Comparison of ENCODE assay signal across 25 cellular contexts in genomic region chr3:195212749-195213085, GRCh38. TPM values are rescaled to one million over a fixed set of nuclear protein-coding genes. Genes with fewer than 3 reads are reported as not detected.
DNase-seq lines count a peak whose midpoint lies in the region; ATAC-seq, FAIRE-seq and TF ChIP-seq lines count a peak whose summit lies in the region.
"Had no signal": no experiment of that assay in that cellular context is flagged by ENCODE, and none has a peak within 500 bp of the region (broad histone marks: within the 10 kb centered on the region; RNA-seq: fewer than 3 reads in every experiment).

No MANE protein-coding gene starts in this region.

- POLR2A ChIA-PET in K562 (lab: Yijun Ruan, JAX), result interaction anchor here (0.9 to 1.2 kb wide), 3 partner anchors 9 to 14 kb away, joined by 3 to 4 read pairs (median 4); no protein-coding TSS in a partner anchor

- FAIRE-seq in K562 (lab: Jason Lieb, UNC), result no peak
- FAIRE-seq: GM12891 had no signal

- H3K79me2 ChIP-seq in K562 (ENCODE audit: control insufficient read depth, insufficient read depth, low read length), result peaks cover 24% of the 10 kb centered on the region

- H3K23ac ChIP-seq in neuronal stem cell (ENCODE audit: low read depth, low read length, poor library complexity), result no peak overlapping the region

- intact Hi-C loops in K562 (cut with micrococcal nuclease), result no loop called here
- intact Hi-C loops in uterus (cut with DNase I; ENCODE audit: low total_unique reads), result no loop called here

- no peak overlapping the region for H4K8ac ChIP-seq in neuronal stem cell (ENCODE audit: low read depth, low read length)

- H3K4me1 Mint-ChIP-seq in endothelial cell (ENCODE audit: unreplicated experiment), result peaks cover 32% of the 10 kb centered on the region

- no peak overlapping the region for H3K4ac ChIP-seq in neuronal stem cell (ENCODE audit: low read length)

- no peak overlapping the region for H2AK5ac ChIP-seq in neuronal stem cell (ENCODE audit: low read depth, low read length)

- H3K4me3 Mint-ChIP-seq in endothelial cell (ENCODE audit: unreplicated experiment), result peak overlapping the region; percentile 25
- H3K4me3 Mint-ChIP-seq: B cell; CD8-positive, alpha-beta T cell had no signal

- H4K91ac ChIP-seq in neuronal stem cell (ENCODE audit: low read depth, low read length, poor library complexity), result no peak overlapping the region

- no peak for TF ChIP-seq EP300 in K562 (IDR thresholded peaks at IDR 0.05; ENCODE audit: low read length)

- H3K36me3 Mint-ChIP-seq in endothelial cell (ENCODE audit: low read depth, unreplicated experiment), result peaks cover 19% of the 10 kb centered on the region
- H3K36me3 Mint-ChIP-seq: CD8-positive, alpha-beta T cell had no signal

- no TSS peak for BruUV-seq in K562 (replicated peaks; lab: Mats Ljungman, UMichigan)

- CTCF ChIA-PET in K562 (lab: Yijun Ruan, JAX; ENCODE audit: low intra/inter-chr PET ratio), result no interaction called here

- H3K79me1 ChIP-seq in neuronal stem cell (ENCODE audit: low read depth, low read length), result peaks cover 13% of the 10 kb centered on the region

- TF ChIP-seq POLR2A in K562 (conservative IDR thresholded peaks at IDR 0.05) (no peak), uterus (IDR thresholded peaks at IDR 0.05) (no peak)

- H3K27me3 Mint-ChIP-seq in endothelial cell (ENCODE audit: unreplicated experiment), result peaks cover 7% of the 10 kb centered on the region
- H3K27me3 Mint-ChIP-seq: B cell, IgD-negative memory B cell had no signal

- H3K27me3 ChIP-seq in K562 (ENCODE audit: control insufficient read depth in 2 of 2, insufficient read depth in 2 of 2, low read length in 2 of 2) (no peaks in the 10 kb centered on the region), neuronal stem cell (ENCODE audit: control insufficient read depth in 3 of 3, insufficient read depth in 3 of 3, low read depth in 1 of 3, low read length in 3 of 3) (no peaks in the 10 kb centered on the region), uterus (no peaks in the 10 kb centered on the region)

- no peak overlapping the region for H3K27ac ChIP-seq in K562 (ENCODE audit: extremely low read depth, low read depth, low read length)
- H3K27ac ChIP-seq in neuronal stem cell (replicated peaks; ENCODE audit: low read length), result no peak overlapping the region
- H3K27ac ChIP-seq in uterus, result peak overlapping the region; percentile 93 to 95
- H3K27ac ChIP-seq: C4-2B had no signal

- peak overlapping the region; percentile 12 for H3K14ac ChIP-seq in neuronal stem cell (ENCODE audit: low read length)

- no peak overlapping the region for H2BK12ac ChIP-seq in neuronal stem cell (ENCODE audit: low read length)

- no peak for ATAC-seq in K562
- ATAC-seq: CD8-positive, alpha-beta T cell; Panc1 had no signal

- no peak overlapping the region for H3K18ac ChIP-seq in neuronal stem cell (ENCODE audit: low read length)

- H3K9ac ChIP-seq in K562 (ENCODE audit: insufficient read depth in 1 of 2, low read depth in 2 of 2, low read length in 2 of 2) (no peak overlapping the region), neuronal stem cell (ENCODE audit: low read depth, low read length, poor library complexity) (no peak overlapping the region)

- H3K27ac Mint-ChIP-seq in endothelial cell (ENCODE audit: unreplicated experiment), result peak overlapping the region; percentile 42
- H3K27ac Mint-ChIP-seq: B cell; CD8-positive, alpha-beta T cell; IgD-negative memory B cell had no signal

- H3K9me1 ChIP-seq in K562 (ENCODE audit: control insufficient read depth, insufficient read depth, low read length), result no peaks in the 10 kb centered on the region

- H2BK5ac ChIP-seq in neuronal stem cell (ENCODE audit: low read length), result no peak overlapping the region

- H3K4me1 ChIP-seq in K562 (replicated peaks in 1 of 2; ENCODE audit: control insufficient read depth in 2 of 2, insufficient read depth in 2 of 2, low read length in 2 of 2) (peaks cover 21 to 22% of the 10 kb centered on the region in 2 experiments), neuronal stem cell (ENCODE audit: control insufficient read depth in 2 of 2, insufficient read depth in 1 of 2, low read depth in 1 of 2, low read length in 2 of 2) (peaks cover 8 to 10% of the 10 kb centered on the region in 2 donors), uterus (peaks cover 10 to 20% of the 10 kb centered on the region in 2 donors)

- no peaks in the 10 kb centered on the region for H3K9me3 Mint-ChIP-seq in endothelial cell (ENCODE audit: unreplicated experiment)
- H3K9me3 Mint-ChIP-seq: CD8-positive, alpha-beta T cell; IgD-negative memory B cell had no signal

- 89% methylated on average over 8 of the region's 8 CpGs for WGBS in K562 (ENCODE audit: insufficient coverage, low coverage, missing lambda C conversion rate)
- no CpG with 5 or more reads among the region's 8 CpGs for WGBS in neuronal stem cell (ENCODE audit: extremely low coverage in 2 of 2, insufficient read length in 2 of 2, insufficient replicate concordance in 1 of 2), 2 donors

- DNase-seq in K562 (ENCODE audit: extremely low read depth in 1 of 4, low spot score in 3 of 4) (no peak), endothelial cell (ENCODE audit: low spot score) (no peak), neuronal stem cell (ENCODE audit: low spot score) (no peak), uterus (peak; percentile 12 to 15), hypothalamus (lab: John Stamatoyannopoulos, UW) (no peak), KBM-7 (no peak), foreskin melanocyte (no peak)
- DNase-seq: CD8-positive, alpha-beta T cell; DMS79 treated with DMSO at 0.1 percent for 48 hours; GF-D8; GOT3; HCEC 1CT; Karpas-422; NCI-H1092; NCI-H1417 treated with DMSO at 0.1 percent for 48 hours; NCI-H1694 treated with DMSO at 0.1 percent for 48 hours; NCI-H2081; NCI-H2227 treated with DMSO at 0.1 percent for 48 hours; NCI-H526 treated with DMSO at 0.1 percent for 48 hours; SHP77 treated with DMSO at 0.1 percent for 48 hours had no signal

- H3K4me2 ChIP-seq in K562 (ENCODE audit: insufficient read depth, low read length) (no peak overlapping the region), neuronal stem cell (ENCODE audit: insufficient read depth, low read length, poor library complexity, severe bottlenecking) (no peak overlapping the region)

- H3K9me3 ChIP-seq in K562 (replicated peaks; ENCODE audit: control insufficient read depth, insufficient read depth, low read depth, low read length), result no peaks in the 10 kb centered on the region
- peaks cover 2 to 11% of the 10 kb centered on the region in 2 donors for H3K9me3 ChIP-seq in neuronal stem cell (replicated peaks in 1 of 2; ENCODE audit: control insufficient read depth in 2 of 2, insufficient read depth in 1 of 2, low read depth in 1 of 2, low read length in 2 of 2)
- H3K9me3 ChIP-seq in uterus, result no peaks in the 10 kb centered on the region

- H2BK120ac ChIP-seq in neuronal stem cell (ENCODE audit: low read depth, low read length), result no peak overlapping the region

- H3K4me3 ChIP-seq in K562, result no peak overlapping the region
- no peak overlapping the region for H3K4me3 ChIP-seq in neuronal stem cell (ENCODE audit: low read length in 2 of 2)
- H3K4me3 ChIP-seq in uterus, result no peak overlapping the region

- H4K20me1 ChIP-seq in K562 (replicated peaks; ENCODE audit: control insufficient read depth, insufficient read depth, low read length), result no peaks in the 10 kb centered on the region

- in situ Hi-C loops in K562 (cut with MboI), result no loop called here
- in situ Hi-C loops in KBM-7 (cut with MboI; ENCODE audit: low pct_unique_long_range_greater_than_20kb, low sequenced_read_pairs), result no loop called here

- no peak overlapping the region for H2BK15ac ChIP-seq in neuronal stem cell (ENCODE audit: low read length)

- TF ChIP-seq RAD21 in K562 (CRISPR knock-in tag; conservative IDR thresholded peaks at IDR 0.05 in 1 of 2, IDR thresholded peaks at IDR 0.05 in 1 of 2), result no peak

- H2AFZ ChIP-seq in K562 (ENCODE audit: low read depth, low read length) (no peak overlapping the region), neuronal stem cell (ENCODE audit: low read length) (no peak overlapping the region)

- TF ChIP-seq CTCF in K562 (IDR thresholded peaks at IDR 0.05 in 2 of 3, conservative IDR thresholded peaks at IDR 0.05 in 1 of 3; ENCODE audit: insufficient read depth in 2 of 3, low read depth in 1 of 3, low read length in 3 of 3) (no peak), endothelial cell (IDR thresholded peaks at IDR 0.05; ENCODE audit: unreplicated experiment) (no peak), uterus (IDR thresholded peaks at IDR 0.05) (no peak)

- H3K36me3 ChIP-seq in K562 (ENCODE audit: control insufficient read depth, insufficient read depth, low read length) (no peaks in the 10 kb centered on the region), neuronal stem cell (replicated peaks in 1 of 2; ENCODE audit: control insufficient read depth in 2 of 2, insufficient read depth in 2 of 2, low read length in 2 of 2) (no peaks in the 10 kb centered on the region), uterus (no peaks in the 10 kb centered on the region)

TF ChIP-seq in K562, 482 proteins besides CTCF, POLR2A, EP300 and RAD21 (continues in another document):
- TF ChIP-seq CREBBP (IDR thresholded peaks at IDR 0.05; ENCODE audit: low read depth, low read length) (no peak), TRIM28 (IDR thresholded peaks at IDR 0.05) (no peak)

RNA-seq across cellular contexts. Expression of gene XXYLT1, which starts 58.2 kb away (rescaled TPM):
- 19.3 and 36.1 TPM in 2 replicates for total RNA-seq in K562 (2011; cell fraction: chromatin; rRNA removed; ENCODE audit: low replicate concordance)
- total RNA-seq in K562 (2011; cell fraction: nucleolus; rRNA removed), result 35.1 and 39.5 TPM in 2 replicates
- 26.9 and 30.3 TPM in 2 replicates for total RNA-seq in K562 (2011; cell fraction: nucleoplasm; rRNA removed)
- 18.9 and 21.3 TPM in 2 replicates for total RNA-seq in K562 (2014; rRNA removed)
- total RNA-seq in K562 (2014; rRNA removed; fragmentation: Illumina TruSeq; extraction: Trizol), result 9.4 and 10.7 TPM in 2 replicates
- total RNA-seq in K562 (2015; rRNA removed; fragmentation: Illumina TruSeq; extraction: Trizol), result 13.8 and 15.0 TPM in 2 replicates
- 18.0 and 18.4 TPM in 2 replicates for total RNA-seq in K562 (2021)
- polyA plus RNA-seq in K562 (2011; rRNA removed), result 14.2 and 14.9 TPM in 2 replicates
- 16.6 and 23.1 TPM in 2 replicates for polyA plus RNA-seq in K562 (2011; cell fraction: cytosol; rRNA removed)
- polyA plus RNA-seq in K562 (2011; cell fraction: nucleus; rRNA removed), result 8.6 and 13.0 TPM in 2 replicates
- 15.3 and 24.2 TPM in 2 replicates for polyA plus RNA-seq in K562 (2012)
- 14.3 and 15.6 TPM in 2 replicates for polyA plus RNA-seq in K562 (2014; fragmentation: Illumina TruSeq; extraction: Trizol)
- 1 to 10 TPM; 1.9 to 2.9 TPM for polyA plus RNA-seq in K562 (2014; fragmentation: Nextera tagmentation; extraction: Ambion mirVana)
- polyA plus RNA-seq in K562 (2014; rRNA removed), result 14.2 and 15.6 TPM in 2 replicates
- polyA minus RNA-seq in K562 (2011; rRNA and poly(A)+ RNA removed), result 9.1 and 12.3 TPM in 2 replicates
- 18.4 and 20.8 TPM in 2 replicates for polyA minus RNA-seq in K562 (2011; cell fraction: cytosol; rRNA and poly(A)+ RNA removed)
- 11.9 and 16.0 TPM in 2 replicates for polyA minus RNA-seq in K562 (2011; cell fraction: nucleus; rRNA and poly(A)+ RNA removed)
- 25.0 TPM for total RNA-seq in endothelial cell (ENCODE audit: unreplicated experiment)
- 33.7 TPM for polyA plus RNA-seq in neuronal stem cell (2013, experiment 1 of 2)
- polyA plus RNA-seq in neuronal stem cell (2013, experiment 2 of 2), result 33.8 TPM
- 10 to 100 TPM; 10.6 to 52.5 (median 23.8) TPM for total RNA-seq in uterus

Comparison
In these comparisons a context has a peak if more than half of its experiments do, and no peak if none do; other contexts are left out.
1. DNase-seq: peak in uterus (2 of 2); none in K562 (0 of 4), endothelial cell (single experiment), neuronal stem cell (single experiment), hypothalamus (0 of 51), KBM-7 (single experiment) and foreskin melanocyte (single experiment).
2. H3K27ac ChIP-seq: peak in uterus (2 of 2); none in K562 (single experiment) and neuronal stem cell (single experiment).